In the genomic region with DNA sequence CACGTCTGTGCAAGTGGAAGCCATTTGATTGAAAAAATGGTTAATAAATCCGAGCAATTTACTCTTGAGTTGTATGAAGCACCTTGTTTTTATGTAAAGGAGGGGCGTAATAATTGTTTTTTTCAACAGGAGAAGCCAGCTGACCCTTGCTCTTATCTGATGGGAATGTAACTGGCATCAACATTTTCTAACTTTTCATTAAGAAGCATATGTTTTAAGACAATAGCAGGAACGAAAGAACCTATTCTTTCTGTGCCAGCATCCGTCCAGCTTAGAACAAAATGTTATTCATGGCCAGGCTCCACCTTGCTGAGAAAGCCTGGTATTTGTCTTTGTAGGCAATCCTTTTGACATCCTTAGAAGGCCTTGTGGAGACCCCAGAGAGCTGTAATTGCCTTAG, we compare ENCODE assay signal across 24 cellular contexts.
"Had no signal": no experiment of that assay in that cellular context is flagged by ENCODE, and none has a peak within 500 bp of the region (broad histone marks: within the 10 kb centered on the region; RNA-seq: fewer than 3 reads in every experiment).

No MANE protein-coding gene starts in this region.

- H3K36me3 ChIP-seq: suprapubic skin, tibial nerve had no signal

- H3K4me3 Mint-ChIP-seq: activated naive CD8-positive, alpha-beta T cell treated with anti-CD3 and anti-CD28 coated beads for 36 hours; activated T-cell treated with anti-CD3 and anti-CD28 coated beads, Interleukin-2, amount 50 U/mL, for 24 hours; mesothelial cell of epicardium; naive thymus-derived CD8-positive, alpha-beta T cell had no signal

- DNase-seq: activated CD4-positive, alpha-beta T cell treated with anti-CD3 and anti-CD28 coated beads, Interleukin-2, amount 50 U/mL, for 4 hours; activated CD8-positive, alpha-beta memory T cell treated with anti-CD3 and anti-CD28 coated beads for 24 hours; activated CD8-positive, alpha-beta memory T cell treated with anti-CD3 and anti-CD28 coated beads, Interleukin-2, amount 50 U/mL, for 4 hours; activated naive CD4-positive, alpha-beta T cell; activated naive CD8-positive, alpha-beta T cell treated with anti-CD3 and anti-CD28 coated beads for 36 hours; activated T-cell treated with anti-CD3 and anti-CD28 coated beads, Interleukin-2, amount 50 U/mL, for 24 hours; cerebellar nuclear complex; effector CD4-positive, alpha-beta T cell; head of caudate nucleus; naive thymus-derived CD8-positive, alpha-beta T cell; stimulated activated CD4-positive, alpha-beta T cell treated with anti-CD3 and anti-CD28 coated beads, Interleukin-4, amount 100 ng/mL, for 24 hours; stimulated activated naive CD4-positive, alpha-beta T cell treated with Interleukin-2 at 50 U/mL for 16 hours; T-helper 9 cell had no signal

- H3K27me3 Mint-ChIP-seq: activated naive CD8-positive, alpha-beta T cell treated with anti-CD3 and anti-CD28 coated beads for 36 hours; activated T-cell treated with anti-CD3 and anti-CD28 coated beads, Interleukin-2, amount 50 U/mL, for 24 hours had no signal

- H3K9me3 Mint-ChIP-seq: activated naive CD8-positive, alpha-beta T cell treated with anti-CD3 and anti-CD28 coated beads for 36 hours; activated T-cell treated with anti-CD3 and anti-CD28 coated beads, Interleukin-2, amount 50 U/mL, for 24 hours; activated T-helper 2 cell treated with anti-CD3 and anti-CD28 coated beads, Interferon-gamma antibody, Interleukin-2, Interleukin-4, amounts not matched to agents 10 μg/mL and 5 μg/mL and 100 μg/mL, durations not matched to agents 14 hours and 24 hours and 36 hours; mesothelial cell of epicardium; naive thymus-derived CD8-positive, alpha-beta T cell had no signal

- H3K27ac ChIP-seq: suprapubic skin had no signal

- H3K4me3 ChIP-seq: gastroesophageal sphincter, lung, suprapubic skin, tibial nerve had no signal

- ATAC-seq: gastroesophageal sphincter; naive thymus-derived CD8-positive, alpha-beta T cell had no signal

- H3K27me3 ChIP-seq: gastroesophageal sphincter, suprapubic skin, tibial nerve had no signal

- H3K27ac Mint-ChIP-seq: activated naive CD8-positive, alpha-beta T cell treated with anti-CD3 and anti-CD28 coated beads for 36 hours; activated T-cell treated with anti-CD3 and anti-CD28 coated beads, Interleukin-2, amount 50 U/mL, for 24 hours; activated T-helper 2 cell treated with anti-CD3 and anti-CD28 coated beads, Interferon-gamma antibody, Interleukin-2, Interleukin-4, amounts not matched to agents 10 μg/mL and 5 μg/mL and 100 μg/mL, durations not matched to agents 14 hours and 24 hours and 36 hours; mesothelial cell of epicardium; naive thymus-derived CD8-positive, alpha-beta T cell had no signal

- H3K4me1 Mint-ChIP-seq: activated naive CD8-positive, alpha-beta T cell treated with anti-CD3 and anti-CD28 coated beads for 36 hours had no signal

- FAIRE-seq: astrocyte, bronchial epithelial cell, endometrium, keratinocyte, urothelium cell line had no signal

- H3K9me3 ChIP-seq: gastroesophageal sphincter, suprapubic skin, tibial nerve had no signal
